ENCODE assay signal across 2 cellular contexts in genomic region chr14:104784218-104784568, GRCh38.
TF ChIP-seq lines count a peak whose summit lies in the region.

No MANE protein-coding gene starts in this region.

TF ChIP-seq in HCT116, 20 proteins besides CTCF, POLR2A, EP300 and RAD21:
- TF ChIP-seq CBX3 (IDR thresholded peaks at IDR 0.05; ENCODE audit: low read depth) (no peak), SIN3A (IDR thresholded peaks at IDR 0.05; ENCODE audit: low read depth) (no peak), ZFX (IDR thresholded peaks at IDR 0.05) (no peak), ZNF274 (IDR thresholded peaks at IDR 0.05; ENCODE audit: low read depth, low read length) (no peak), REST (IDR thresholded peaks at IDR 0.05; ENCODE audit: low read depth) (no peak), YY1 (IDR thresholded peaks at IDR 0.05; ENCODE audit: extremely low read depth, insufficient replicate concordance, low read depth, low read length) (no peak), EGR1 (IDR thresholded peaks at IDR 0.05; ENCODE audit: low read depth) (no peak), SRF (IDR thresholded peaks at IDR 0.05; ENCODE audit: low read depth) (no peak), ZBTB33 (IDR thresholded peaks at IDR 0.05; ENCODE audit: extremely low read depth, insufficient replicate concordance, low read length) (no peak), EZH2phosphoT487 (IDR thresholded peaks at IDR 0.05; ENCODE audit: borderline replicate concordance) (no peak), ATF3 (IDR thresholded peaks at IDR 0.05) (no peak)

TF ChIP-seq in SK-N-SH, 30 proteins besides CTCF, POLR2A, EP300 and RAD21:
- no peak for TF ChIP-seq ELF1 (IDR thresholded peaks at IDR 0.05)
- no peak for TF ChIP-seq CHD2 (IDR thresholded peaks at IDR 0.05; ENCODE audit: low read length, partially characterized antibody)
- no peak for TF ChIP-seq RXRA (IDR thresholded peaks at IDR 0.05; ENCODE audit: borderline replicate concordance, low read depth)
- no peak for TF ChIP-seq NRF1 (IDR thresholded peaks at IDR 0.05; ENCODE audit: low read depth, low read length)
- no peak for TF ChIP-seq ZBTB33 (IDR thresholded peaks at IDR 0.05; ENCODE audit: borderline replicate concordance, low read depth)
- TF ChIP-seq GATA2 (CRISPR knock-in tag; IDR thresholded peaks at IDR 0.05) = no peak
- TF ChIP-seq TCF12 (IDR thresholded peaks at IDR 0.05) = no peak
- TF ChIP-seq POLR2AphosphoS5 (IDR thresholded peaks at IDR 0.05; ENCODE audit: low read depth, low read length) = no peak
- TF ChIP-seq MEF2A (IDR thresholded peaks at IDR 0.05; ENCODE audit: borderline replicate concordance, low read depth) = no peak
- TF ChIP-seq RFX5 (IDR thresholded peaks at IDR 0.05; ENCODE audit: low read length) = no peak
- TF ChIP-seq FOXM1 (IDR thresholded peaks at IDR 0.05; ENCODE audit: low read depth) = no peak
- TF ChIP-seq FOXJ3 (CRISPR knock-in tag; IDR thresholded peaks at IDR 0.05) = no peak
- TF ChIP-seq MXI1 (IDR thresholded peaks at IDR 0.05; ENCODE audit: low read depth, low read length) = no peak
- TF ChIP-seq NFIC (IDR thresholded peaks at IDR 0.05; ENCODE audit: borderline replicate concordance) = no peak
- TF ChIP-seq USF2 (IDR thresholded peaks at IDR 0.05; ENCODE audit: borderline replicate concordance, low read depth, low read length) = no peak
- no peak for TF ChIP-seq YY1 (IDR thresholded peaks at IDR 0.05; ENCODE audit: low read depth)
TF ChIP-seq in SK-N-SH: peak in this region for 0.
